In genomic region chr11:45180888-45181594, GRCh38 we compare ENCODE assay signal across 8 cellular contexts. TPM values are rescaled to one million over a fixed set of nuclear protein-coding genes. Genes with fewer than 3 reads are reported as not detected.
DNase-seq lines count a peak whose midpoint lies in the region; ATAC-seq and TF ChIP-seq lines count a peak whose summit lies in the region.

No MANE protein-coding gene starts in this region.

- H3K9me3 ChIP-seq in heart right ventricle, result no peaks in the 10 kb centered on the region

- DNase-seq in GM13976 (ENCODE audit: low spot score), result peak; percentile 61
- DNase-seq in NCI-H69 (lab: John Stamatoyannopoulos, UW), result peak; percentile 81
- DNase-seq in activated naive CD4-positive, alpha-beta T cell treated with anti-CD3 and anti-CD28 coated beads, Interleukin-2, amount 50 U/mL, for 72 hours (ENCODE audit: low spot score in 2 of 2), result peak in 1 of 2 donors; percentile 35
- DNase-seq in heart right ventricle, result peak; percentile 54 to 71
- DNase-seq in G401 (ENCODE audit: low spot score), result no peak

- peak; percentile 83 to 92 for ATAC-seq in activated naive CD4-positive, alpha-beta T cell treated with anti-CD3 and anti-CD28 coated beads, Interleukin-2, amount 50 U/mL, for 72 hours
- ATAC-seq in heart right ventricle (peak; percentile 62 to 91 (median 76)), GM18858 (IDR thresholded peaks at IDR 0.05; ENCODE audit: unreplicated experiment) (no peak), HG02571 (IDR thresholded peaks at IDR 0.05; ENCODE audit: unreplicated experiment) (no peak)

- H3K36me3 ChIP-seq in heart right ventricle (peaks cover 0 to 38% (median 7%) of the 10 kb centered on the region in 9 donors), rectal smooth muscle tissue (ENCODE audit: control insufficient read depth, insufficient read depth, low read length) (peaks cover 3% of the 10 kb centered on the region)

- H3K4me3 ChIP-seq in heart right ventricle (peak overlapping the region; percentile 31 to 68 (median 54)), rectal smooth muscle tissue (ENCODE audit: low read length) (peak overlapping the region; percentile 38)

- H3K27ac ChIP-seq in heart right ventricle (peak overlapping the region; percentile 79 to 91 (median 87)), rectal smooth muscle tissue (ENCODE audit: low read depth, low read length) (peak overlapping the region; percentile 76)

- no peak overlapping the region for H3K27ac Mint-ChIP-seq in activated naive CD4-positive, alpha-beta T cell treated with anti-CD3 and anti-CD28 coated beads, Interleukin-2, amount 50 U/mL, for 72 hours

- H3K9me3 Mint-ChIP-seq in activated naive CD4-positive, alpha-beta T cell treated with anti-CD3 and anti-CD28 coated beads, Interleukin-2, amount 50 U/mL, for 72 hours, result no peaks in the 10 kb centered on the region

- no peaks in the 10 kb centered on the region for H3K36me3 Mint-ChIP-seq in activated naive CD4-positive, alpha-beta T cell treated with anti-CD3 and anti-CD28 coated beads, Interleukin-2, amount 50 U/mL, for 72 hours

- intact Hi-C loops in heart right ventricle (cut with DNase I), result loop anchor here in 7 of 10 donors (1.0 to 10.0 kb wide), 5 partner anchors 34 to 112 kb away; partner anchors contain the start of gene PRDM11 (in 7 of the 7)

- in situ Hi-C loops in GM13976 (cut with MboI; ENCODE audit: low sequenced_read_pairs, unreplicated experiment) (no loop called here), G401 (cut with HindIII; ENCODE audit: low sequenced_read_pairs) (no loop called here)

- peak overlapping the region; percentile 35 for H3K9ac ChIP-seq in rectal smooth muscle tissue (ENCODE audit: low read length)

- peaks cover 15 to 52% (median 26%) of the 10 kb centered on the region in 9 donors for H3K4me1 ChIP-seq in heart right ventricle
- H3K4me1 ChIP-seq in rectal smooth muscle tissue (ENCODE audit: control insufficient read depth, insufficient read depth, low read length), result peaks cover 14% of the 10 kb centered on the region

- H3K27me3 ChIP-seq in heart right ventricle (peaks cover 0 to 20% (median 0%) of the 10 kb centered on the region in 7 donors), rectal smooth muscle tissue (ENCODE audit: control insufficient read depth, insufficient read depth, low read length) (no peaks in the 10 kb centered on the region)

- WGBS in heart right ventricle, 2 donors, result 5 to 6% methylated on average over 35 to 42 of the region's 42 CpGs

- TF ChIP-seq CTCF in GM13976 (IDR thresholded peaks at IDR 0.05; ENCODE audit: borderline replicate concordance, control extremely low read depth, extremely low read depth, insufficient read depth, missing control alignments) (no peak), heart right ventricle (IDR thresholded peaks at IDR 0.05) (no peak)

RNA-seq across cellular contexts. Expression of gene PRDM11, which starts 34.6 kb away (rescaled TPM):
- 1 to 10 TPM in 1 of 2 donors, under 1 TPM in 1; 0.57 to 1.5 TPM for total RNA-seq in activated naive CD4-positive, alpha-beta T cell treated with anti-CD3 and anti-CD28 coated beads, Interleukin-2, amount 50 U/mL, for 72 hours
- 10 to 100 TPM; 10.8 to 22.0 (median 15.8) TPM for total RNA-seq in heart right ventricle
- 1 to 10 TPM; 4.6 to 7.7 TPM for polyA plus RNA-seq in heart right ventricle
- total RNA-seq in G401 (2014; rRNA removed; shearing (Covaris generic)), result 5.1 and 7.2 TPM in 2 replicates

Comparison
In these comparisons a context has a peak if more than half of its experiments do, and no peak if none do; other contexts are left out.
1. ATAC-seq: peak in activated naive CD4-positive, alpha-beta T cell treated with anti-CD3 and anti-CD28 coated beads, Interleukin-2, amount 50 U/mL, for 72 hours (2 of 2) and heart right ventricle (8 of 8); none in GM18858 (single experiment) and HG02571 (single experiment).